38 cellular contexts compared by ENCODE assay signal in the genomic region with DNA sequence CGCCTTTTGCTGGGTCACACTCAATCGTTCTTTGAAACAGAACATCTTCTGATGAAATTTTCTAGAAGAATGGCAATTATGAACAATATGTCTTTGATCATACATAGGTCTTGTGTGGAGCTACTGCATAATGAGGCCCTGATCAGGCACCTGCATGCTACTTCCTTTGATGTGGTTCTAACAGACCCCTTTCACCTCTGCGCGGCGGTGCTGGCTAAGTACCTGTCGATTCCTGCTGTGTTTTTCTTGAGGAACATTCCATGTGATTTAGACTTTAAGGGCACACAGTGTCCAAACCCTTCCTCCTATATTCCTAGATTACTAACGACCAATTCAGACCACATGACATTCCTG. TPM values are rescaled to one million over a fixed set of nuclear protein-coding genes. Genes with fewer than 3 reads are reported as not detected.
"Had no signal": no experiment of that assay in that cellular context is flagged by ENCODE, and none has a peak within 500 bp of the region (broad histone marks: within the 10 kb centered on the region; RNA-seq: fewer than 3 reads in every experiment).

No MANE protein-coding gene starts in this region.

- H3K9me3 Mint-ChIP-seq: activated B cell treated with CpG ODN at 0.5 μM for 24 hours; activated CD4-positive, alpha-beta memory T cell treated with anti-CD3 and anti-CD28 coated beads for 36 hours; activated CD4-positive, alpha-beta T cell treated with anti-CD3 and anti-CD28 coated beads, Interleukin-2, amount 10 ng/mL, durations not matched to agents 24 days and 14 days; activated naive CD4-positive, alpha-beta T cell treated with anti-CD3 and anti-CD28 coated beads for 36 hours; activated naive CD4-positive, alpha-beta T cell treated with anti-CD3 and anti-CD28 coated beads, Interleukin-2, amount 50 U/mL, for 72 hours; activated naive CD8-positive, alpha-beta T cell treated with anti-CD3 and anti-CD28 coated beads for 36 hours; activated T-cell treated with anti-CD3 and anti-CD28 coated beads, Interleukin-2, amount 50 U/mL, for 4 hours; activated T-cell treated with anti-CD3 and anti-CD28 coated beads, Interleukin-2, amount 50 U/mL, for 72 hours; activated T-helper 1 cell treated with anti-CD3 and anti-CD28 coated beads, Interleukin-12 subunit alpha, Interleukin-12 subunit beta, Interleukin-2, Interleukin-4 antibody, amounts not matched to agents 30 ng/mL and 10 ng/mL and 1 ng/mL, durations not matched to agents 14 hours and 24 hours and 36 hours; activated T-helper 17 cell treated with anti-CD3 and anti-CD28 coated beads, Interleukin-2, amount 50 U/mL, for 72 hours; T-helper 1 cell treated with Interleukin-12 subunit alpha and Interleukin-12 subunit beta and Interleukin-4 antibody, amounts not matched to agents 30 μg/mL and 1 μg/mL, for 36 hours; T-helper 2 cell treated with Interferon-gamma antibody and Interleukin-4, amounts not matched to agents 5 μg/mL and 100 μg/mL, for 36 hours had no signal

- ATAC-seq: activated naive CD4-positive, alpha-beta T cell treated with anti-CD3 and anti-CD28 coated beads, Interleukin-2, amount 50 U/mL, for 72 hours; activated T-cell treated with anti-CD3 and anti-CD28 coated beads, Interleukin-2, amount 50 U/mL, for 4 hours; activated T-cell treated with anti-CD3 and anti-CD28 coated beads, Interleukin-2, amount 50 U/mL, for 72 hours; activated T-helper 17 cell treated with anti-CD3 and anti-CD28 coated beads, Interleukin-2, amount 50 U/mL, for 72 hours; body of pancreas had no signal

- H3K27ac ChIP-seq: adrenal gland, body of pancreas, brain microvascular endothelial cell, breast epithelium, VCaP had no signal

- H3K4me1 Mint-ChIP-seq: activated CD4-positive, alpha-beta T cell treated with anti-CD3 and anti-CD28 coated beads, Interleukin-2, amount 10 ng/mL, durations not matched to agents 24 days and 14 days; activated T-helper 17 cell treated with anti-CD3 and anti-CD28 coated beads, Interleukin-2, amount 50 U/mL, for 72 hours had no signal

- DNase-seq: activated B cell treated with CpG ODN at 0.5 μM for 24 hours; activated CD4-positive, alpha-beta memory T cell treated with anti-CD3 and anti-CD28 coated beads for 36 hours; activated CD4-positive, alpha-beta T cell treated with anti-CD3 and anti-CD28 coated beads for 4 hours; activated CD4-positive, alpha-beta T cell treated with anti-CD3 and anti-CD28 coated beads, Interleukin-2, amount 10 ng/mL, durations not matched to agents 24 days and 14 days; activated CD4-positive, alpha-beta T cell treated with anti-CD3 and anti-CD28 coated beads, Interleukin-2, amount 50 U/mL, for 1 hour; activated CD4-positive, alpha-beta T cell treated with anti-CD3 and anti-CD28 coated beads, Interleukin-2, amount 50 U/mL, for 4 hours; activated CD4-positive, CD25-positive, alpha-beta regulatory T cell treated with anti-CD3 and anti-CD28 coated beads, Interleukin-2, amount 50 U/mL, for 72 hours; activated CD8-positive, alpha-beta memory T cell treated with anti-CD3 and anti-CD28 coated beads, Interleukin-2, amount 50 U/mL, for 4 hours; activated effector memory CD4-positive, alpha-beta T cell treated with anti-CD3 and anti-CD28 coated beads, Interleukin-2, amount 50 U/mL, for 16 hours; activated gamma-delta T cell treated with Interleukin-2 at 50 U/mL for 16 hours; activated naive CD4-positive, alpha-beta T cell; activated naive CD4-positive, alpha-beta T cell treated with anti-CD3 and anti-CD28 coated beads for 36 hours; activated naive CD4-positive, alpha-beta T cell treated with anti-CD3 and anti-CD28 coated beads, Interleukin-2, amount 50 U/mL, for 16 hours; activated naive CD8-positive, alpha-beta T cell treated with anti-CD3 and anti-CD28 coated beads for 36 hours; activated T-cell treated with anti-CD3 and anti-CD28 coated beads for 4 hours; activated T-cell treated with anti-CD3 and anti-CD28 coated beads, Interleukin-2, amount 50 U/mL, for 1 hour; activated T-cell treated with anti-CD3 and anti-CD28 coated beads, Interleukin-2, amount 50 U/mL, for 4 hours; activated T-cell treated with anti-CD3 and anti-CD28 coated beads, Interleukin-2, amount 50 U/mL, for 72 hours; adrenal gland; amniotic stem cell; aorta; body of pancreas; brain microvascular endothelial cell; central memory CD4-positive, alpha-beta T cell; T-helper 1 cell; T-helper 2 cell; T-helper 9 cell had no signal

- H3K27ac Mint-ChIP-seq: activated B cell treated with CpG ODN at 0.5 μM for 24 hours; activated CD4-positive, alpha-beta memory T cell treated with anti-CD3 and anti-CD28 coated beads for 36 hours; activated CD4-positive, alpha-beta T cell treated with anti-CD3 and anti-CD28 coated beads, Interleukin-2, amount 10 ng/mL, durations not matched to agents 24 days and 14 days; activated naive CD4-positive, alpha-beta T cell treated with anti-CD3 and anti-CD28 coated beads for 36 hours; activated naive CD4-positive, alpha-beta T cell treated with anti-CD3 and anti-CD28 coated beads, Interleukin-2, amount 50 U/mL, for 72 hours; activated naive CD8-positive, alpha-beta T cell treated with anti-CD3 and anti-CD28 coated beads for 36 hours; activated T-cell treated with anti-CD3 and anti-CD28 coated beads, Interleukin-2, amount 50 U/mL, for 72 hours; activated T-helper 1 cell treated with anti-CD3 and anti-CD28 coated beads, Interleukin-12 subunit alpha, Interleukin-12 subunit beta, Interleukin-2, Interleukin-4 antibody, amounts not matched to agents 30 ng/mL and 10 ng/mL and 1 ng/mL, durations not matched to agents 14 hours and 24 hours and 36 hours; activated T-helper 17 cell treated with anti-CD3 and anti-CD28 coated beads, Interleukin-2, amount 50 U/mL, for 72 hours; T-helper 1 cell treated with Interleukin-12 subunit alpha and Interleukin-12 subunit beta and Interleukin-4 antibody, amounts not matched to agents 30 μg/mL and 1 μg/mL, for 36 hours; T-helper 2 cell treated with Interferon-gamma antibody and Interleukin-4, amounts not matched to agents 5 μg/mL and 100 μg/mL, for 36 hours had no signal

- H3K4me1 ChIP-seq: adrenal gland, body of pancreas, breast epithelium had no signal

- H3K4me3 ChIP-seq: adrenal gland, body of pancreas, breast epithelium had no signal

- H3K27me3 ChIP-seq: body of pancreas, brain microvascular endothelial cell, breast epithelium had no signal

- H3K9me3 ChIP-seq: adrenal gland, body of pancreas, breast epithelium had no signal

- H3K36me3 Mint-ChIP-seq: activated CD4-positive, alpha-beta memory T cell treated with anti-CD3 and anti-CD28 coated beads for 36 hours; activated naive CD4-positive, alpha-beta T cell treated with anti-CD3 and anti-CD28 coated beads, Interleukin-2, amount 50 U/mL, for 72 hours; activated naive CD8-positive, alpha-beta T cell treated with anti-CD3 and anti-CD28 coated beads for 36 hours had no signal

- H3K4me3 Mint-ChIP-seq: activated B cell treated with CpG ODN at 0.5 μM for 24 hours; activated CD4-positive, alpha-beta memory T cell treated with anti-CD3 and anti-CD28 coated beads for 36 hours; activated CD4-positive, alpha-beta T cell treated with anti-CD3 and anti-CD28 coated beads, Interleukin-2, amount 10 ng/mL, durations not matched to agents 24 days and 14 days; activated naive CD4-positive, alpha-beta T cell treated with anti-CD3 and anti-CD28 coated beads for 36 hours; activated naive CD8-positive, alpha-beta T cell treated with anti-CD3 and anti-CD28 coated beads for 36 hours; activated T-cell treated with anti-CD3 and anti-CD28 coated beads, Interleukin-2, amount 50 U/mL, for 4 hours; activated T-cell treated with anti-CD3 and anti-CD28 coated beads, Interleukin-2, amount 50 U/mL, for 72 hours; activated T-helper 1 cell treated with anti-CD3 and anti-CD28 coated beads, Interleukin-12 subunit alpha, Interleukin-12 subunit beta, Interleukin-2, Interleukin-4 antibody, amounts not matched to agents 30 ng/mL and 10 ng/mL and 1 ng/mL, durations not matched to agents 14 hours and 24 hours and 36 hours; activated T-helper 17 cell treated with anti-CD3 and anti-CD28 coated beads, Interleukin-2, amount 50 U/mL, for 72 hours; T-helper 1 cell treated with Interleukin-12 subunit alpha and Interleukin-12 subunit beta and Interleukin-4 antibody, amounts not matched to agents 30 μg/mL and 1 μg/mL, for 36 hours; T-helper 2 cell treated with Interferon-gamma antibody and Interleukin-4, amounts not matched to agents 5 μg/mL and 100 μg/mL, for 36 hours had no signal

- H3K36me3 ChIP-seq: adrenal gland, brain microvascular endothelial cell, breast epithelium had no signal

RNA-seq across cellular contexts. Expression of a gene that starts 0.5 kb away (rescaled TPM):
- total RNA-seq: activated B cell treated with CpG ODN at 0.5 μM for 24 hours; activated CD4-positive, alpha-beta memory T cell treated with anti-CD3 and anti-CD28 coated beads for 36 hours; activated CD4-positive, alpha-beta T cell treated with anti-CD3 and anti-CD28 coated beads, Interleukin-2, amount 10 ng/mL, durations not matched to agents 24 days and 14 days; activated CD8-positive, alpha-beta memory T cell treated with anti-CD3 and anti-CD28 coated beads for 36 hours; activated naive CD4-positive, alpha-beta T cell treated with anti-CD3 and anti-CD28 coated beads for 36 hours; activated naive CD4-positive, alpha-beta T cell treated with anti-CD3 and anti-CD28 coated beads, Interleukin-2, amount 50 U/mL, for 72 hours; activated naive CD8-positive, alpha-beta T cell treated with anti-CD3 and anti-CD28 coated beads for 36 hours; activated T-cell treated with anti-CD3 and anti-CD28 coated beads, Interleukin-2, amount 50 U/mL, for 4 hours; activated T-cell treated with anti-CD3 and anti-CD28 coated beads, Interleukin-2, amount 50 U/mL, for 72 hours; activated T-helper 1 cell treated with anti-CD3 and anti-CD28 coated beads, Interleukin-12 subunit alpha, Interleukin-12 subunit beta, Interleukin-2, Interleukin-4 antibody, amounts not matched to agents 30 ng/mL and 10 ng/mL and 1 ng/mL, durations not matched to agents 14 hours and 24 hours and 36 hours; activated T-helper 17 cell treated with anti-CD3 and anti-CD28 coated beads, Interleukin-2, amount 50 U/mL, for 72 hours; aorta; astrocyte; body of pancreas; breast epithelium; cardiac septum; cerebellum had no signal
- polyA plus RNA-seq: adrenal gland, aorta had no signal

RNA-seq across cellular contexts. Expression of a gene that starts 5.3 kb away (rescaled TPM):
- total RNA-seq: activated B cell treated with CpG ODN at 0.5 μM for 24 hours; activated CD4-positive, alpha-beta memory T cell treated with anti-CD3 and anti-CD28 coated beads for 36 hours; activated CD4-positive, alpha-beta T cell treated with anti-CD3 and anti-CD28 coated beads, Interleukin-2, amount 10 ng/mL, durations not matched to agents 24 days and 14 days; activated CD8-positive, alpha-beta memory T cell treated with anti-CD3 and anti-CD28 coated beads for 36 hours; activated naive CD4-positive, alpha-beta T cell treated with anti-CD3 and anti-CD28 coated beads for 36 hours; activated naive CD4-positive, alpha-beta T cell treated with anti-CD3 and anti-CD28 coated beads, Interleukin-2, amount 50 U/mL, for 72 hours; activated naive CD8-positive, alpha-beta T cell treated with anti-CD3 and anti-CD28 coated beads for 36 hours; activated T-cell treated with anti-CD3 and anti-CD28 coated beads, Interleukin-2, amount 50 U/mL, for 4 hours; activated T-cell treated with anti-CD3 and anti-CD28 coated beads, Interleukin-2, amount 50 U/mL, for 72 hours; activated T-helper 1 cell treated with anti-CD3 and anti-CD28 coated beads, Interleukin-12 subunit alpha, Interleukin-12 subunit beta, Interleukin-2, Interleukin-4 antibody, amounts not matched to agents 30 ng/mL and 10 ng/mL and 1 ng/mL, durations not matched to agents 14 hours and 24 hours and 36 hours; activated T-helper 17 cell treated with anti-CD3 and anti-CD28 coated beads, Interleukin-2, amount 50 U/mL, for 72 hours; aorta; astrocyte; breast epithelium; cardiac septum; cerebellum had no signal
- polyA plus RNA-seq: adrenal gland, aorta had no signal

RNA-seq across cellular contexts. Expression of a gene that starts 15.6 kb away (rescaled TPM):
- total RNA-seq: activated B cell treated with CpG ODN at 0.5 μM for 24 hours; activated CD4-positive, alpha-beta memory T cell treated with anti-CD3 and anti-CD28 coated beads for 36 hours; activated CD4-positive, alpha-beta T cell treated with anti-CD3 and anti-CD28 coated beads, Interleukin-2, amount 10 ng/mL, durations not matched to agents 24 days and 14 days; activated CD8-positive, alpha-beta memory T cell treated with anti-CD3 and anti-CD28 coated beads for 36 hours; activated naive CD4-positive, alpha-beta T cell treated with anti-CD3 and anti-CD28 coated beads for 36 hours; activated naive CD4-positive, alpha-beta T cell treated with anti-CD3 and anti-CD28 coated beads, Interleukin-2, amount 50 U/mL, for 72 hours; activated naive CD8-positive, alpha-beta T cell treated with anti-CD3 and anti-CD28 coated beads for 36 hours; activated T-cell treated with anti-CD3 and anti-CD28 coated beads, Interleukin-2, amount 50 U/mL, for 4 hours; activated T-cell treated with anti-CD3 and anti-CD28 coated beads, Interleukin-2, amount 50 U/mL, for 72 hours; activated T-helper 1 cell treated with anti-CD3 and anti-CD28 coated beads, Interleukin-12 subunit alpha, Interleukin-12 subunit beta, Interleukin-2, Interleukin-4 antibody, amounts not matched to agents 30 ng/mL and 10 ng/mL and 1 ng/mL, durations not matched to agents 14 hours and 24 hours and 36 hours; activated T-helper 17 cell treated with anti-CD3 and anti-CD28 coated beads, Interleukin-2, amount 50 U/mL, for 72 hours; adrenal gland; aorta; astrocyte; body of pancreas; cardiac septum; cerebellum had no signal
- polyA plus RNA-seq: adrenal gland, aorta had no signal

RNA-seq across cellular contexts. Expression of a gene that starts 20.5 kb away (rescaled TPM):
- total RNA-seq: activated B cell treated with CpG ODN at 0.5 μM for 24 hours; activated CD4-positive, alpha-beta memory T cell treated with anti-CD3 and anti-CD28 coated beads for 36 hours; activated CD4-positive, alpha-beta T cell treated with anti-CD3 and anti-CD28 coated beads, Interleukin-2, amount 10 ng/mL, durations not matched to agents 24 days and 14 days; activated CD8-positive, alpha-beta memory T cell treated with anti-CD3 and anti-CD28 coated beads for 36 hours; activated naive CD4-positive, alpha-beta T cell treated with anti-CD3 and anti-CD28 coated beads for 36 hours; activated naive CD4-positive, alpha-beta T cell treated with anti-CD3 and anti-CD28 coated beads, Interleukin-2, amount 50 U/mL, for 72 hours; activated naive CD8-positive, alpha-beta T cell treated with anti-CD3 and anti-CD28 coated beads for 36 hours; activated T-cell treated with anti-CD3 and anti-CD28 coated beads, Interleukin-2, amount 50 U/mL, for 72 hours; activated T-helper 1 cell treated with anti-CD3 and anti-CD28 coated beads, Interleukin-12 subunit alpha, Interleukin-12 subunit beta, Interleukin-2, Interleukin-4 antibody, amounts not matched to agents 30 ng/mL and 10 ng/mL and 1 ng/mL, durations not matched to agents 14 hours and 24 hours and 36 hours; activated T-helper 17 cell treated with anti-CD3 and anti-CD28 coated beads, Interleukin-2, amount 50 U/mL, for 72 hours; adrenal gland; aorta; astrocyte; breast epithelium; cardiac septum; cerebellum had no signal

RNA-seq across cellular contexts. Expression of a gene that starts 31.5 kb away (rescaled TPM):
- total RNA-seq: activated B cell treated with CpG ODN at 0.5 μM for 24 hours; activated CD4-positive, alpha-beta memory T cell treated with anti-CD3 and anti-CD28 coated beads for 36 hours; activated CD4-positive, alpha-beta T cell treated with anti-CD3 and anti-CD28 coated beads, Interleukin-2, amount 10 ng/mL, durations not matched to agents 24 days and 14 days; activated CD8-positive, alpha-beta memory T cell treated with anti-CD3 and anti-CD28 coated beads for 36 hours; activated naive CD4-positive, alpha-beta T cell treated with anti-CD3 and anti-CD28 coated beads for 36 hours; activated naive CD4-positive, alpha-beta T cell treated with anti-CD3 and anti-CD28 coated beads, Interleukin-2, amount 50 U/mL, for 72 hours; activated naive CD8-positive, alpha-beta T cell treated with anti-CD3 and anti-CD28 coated beads for 36 hours; activated T-cell treated with anti-CD3 and anti-CD28 coated beads, Interleukin-2, amount 50 U/mL, for 72 hours; activated T-helper 1 cell treated with anti-CD3 and anti-CD28 coated beads, Interleukin-12 subunit alpha, Interleukin-12 subunit beta, Interleukin-2, Interleukin-4 antibody, amounts not matched to agents 30 ng/mL and 10 ng/mL and 1 ng/mL, durations not matched to agents 14 hours and 24 hours and 36 hours; activated T-helper 17 cell treated with anti-CD3 and anti-CD28 coated beads, Interleukin-2, amount 50 U/mL, for 72 hours; aorta; astrocyte; body of pancreas; breast epithelium; cardiac septum; cerebellum had no signal
